ENCODE assay signal across 20 cellular contexts in the genomic region with DNA sequence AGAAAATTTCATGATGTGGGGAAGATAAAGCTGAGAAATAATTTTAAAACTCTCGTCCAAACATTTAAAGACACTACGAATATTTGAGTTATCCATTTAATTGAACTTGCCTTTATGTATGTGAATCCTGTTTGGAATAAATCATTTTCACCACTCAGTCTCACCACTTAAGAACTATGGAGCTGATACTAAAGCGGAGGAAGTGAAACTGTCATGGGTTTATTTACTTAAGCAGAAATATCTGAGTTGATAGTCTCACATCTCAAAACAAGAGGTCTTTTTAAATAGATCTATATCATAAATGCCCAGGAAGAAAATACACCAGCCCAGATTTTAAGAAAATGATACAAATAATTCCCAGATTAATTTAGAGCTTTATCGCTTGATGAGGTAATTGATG.
"Had no signal": no experiment of that assay in that cellular context is flagged by ENCODE, and none has a peak within 500 bp of the region (broad histone marks: within the 10 kb centered on the region; RNA-seq: fewer than 3 reads in every experiment).

No MANE protein-coding gene starts in this region.

- H3K27me3 Mint-ChIP-seq: memory B cell, naive B cell, progenitor cell of endocrine pancreas, type B pancreatic cell had no signal

- FAIRE-seq: pancreas, urothelium cell line had no signal

- H3K4me1 Mint-ChIP-seq: memory B cell, naive B cell had no signal

- H3K9me3 ChIP-seq: lower lobe of right lung had no signal

- H3K79me2 ChIP-seq: hepatocyte had no signal

- H3K36me3 ChIP-seq: left ventricle myocardium inferior, lower lobe of right lung, pancreas had no signal

- H3K27ac ChIP-seq: foreskin keratinocyte, hepatocyte, left ventricle myocardium inferior, lower lobe of right lung, pancreas had no signal

- H3K27ac Mint-ChIP-seq: memory B cell, naive B cell, nephron, progenitor cell of endocrine pancreas, type B pancreatic cell had no signal

- H2AFZ ChIP-seq: hepatocyte had no signal

- H3K36me3 Mint-ChIP-seq: memory B cell, naive B cell, type B pancreatic cell had no signal

- ATAC-seq: foreskin keratinocyte, left cardiac atrium, lower lobe of right lung, pancreas, right cardiac atrium had no signal

- H3K9me3 Mint-ChIP-seq: nephron, type B pancreatic cell had no signal

- DNase-seq: dermis blood vessel endothelial cell; foreskin keratinocyte; kidney; left cardiac atrium; left ventricle myocardium inferior; lower lobe of right lung; midbrain; naive B cell; occipital lobe; pancreas; right cardiac atrium; small intestine; stimulated activated CD4-positive, alpha-beta T cell treated with anti-CD3 and anti-CD28 coated beads, Interleukin-12 subunit alpha, Interleukin-12 subunit beta, amount 100 ng/mL, for 4 hours; stimulated activated naive CD4-positive, alpha-beta T cell treated with Interleukin-2 at 50 U/mL for 16 hours had no signal

- H3K27me3 ChIP-seq: foreskin keratinocyte, hepatocyte, pancreas had no signal

- H3K4me1 ChIP-seq: foreskin keratinocyte, left ventricle myocardium inferior, lower lobe of right lung, pancreas had no signal

- H3K4me3 ChIP-seq: hepatocyte, left ventricle myocardium inferior, lower lobe of right lung, pancreas had no signal

- H3K4me3 Mint-ChIP-seq: memory B cell, naive B cell, nephron, type B pancreatic cell had no signal

- H3K4me2 ChIP-seq: hepatocyte had no signal
